ENCODE assay signal across 23 cellular contexts in the genomic region with DNA sequence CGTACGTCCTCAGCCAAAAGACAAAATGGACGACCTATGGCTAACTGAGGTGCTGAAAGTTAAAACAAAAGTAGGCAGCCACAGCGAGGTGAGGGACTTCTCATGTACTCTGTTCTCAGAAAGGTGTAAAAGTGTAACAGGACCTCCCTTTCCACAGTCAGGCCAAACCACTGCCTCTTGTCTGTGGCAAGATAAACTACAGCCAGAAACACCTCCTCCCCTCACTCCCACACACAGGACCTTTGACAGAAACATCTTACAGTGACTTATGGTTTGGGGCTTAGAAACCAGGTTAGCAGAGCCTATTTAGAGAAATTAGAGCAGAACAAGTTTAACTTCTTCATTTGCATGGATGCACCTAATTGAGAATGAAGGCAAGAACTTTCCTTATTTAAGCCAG.
DNase-seq lines count a peak whose midpoint lies in the region; ATAC-seq, FAIRE-seq and TF ChIP-seq lines count a peak whose summit lies in the region.
"Had no signal": no experiment of that assay in that cellular context is flagged by ENCODE, and none has a peak within 500 bp of the region (broad histone marks: within the 10 kb centered on the region; RNA-seq: fewer than 3 reads in every experiment).

No MANE protein-coding gene starts in this region.

- peaks cover 11 to 35% (median 23%) of the 10 kb centered on the region in 10 experiments; a peak in 18 of 20 replicates for H3K4me1 ChIP-seq in BLaER1 treated with 17β-estradiol and CSF1 and Interleukin-3, amounts not matched to agents 10 nM and 100 nM
- H3K4me1 ChIP-seq: Peyer's patch had no signal

- no peaks in the 10 kb centered on the region for H3K36me3 ChIP-seq in BLaER1 treated with 17β-estradiol and CSF1 and Interleukin-3, amounts not matched to agents 10 nM and 100 nM
- H3K36me3 ChIP-seq: MG63, Peyer's patch had no signal

- H3K4me2 ChIP-seq in BLaER1 treated with 17β-estradiol and CSF1 and Interleukin-3, amounts not matched to agents 10 nM and 100 nM = peak overlapping the region; percentile 31 to 71 (median 57); a peak in 18 of 22 replicates

- H3K27ac ChIP-seq in BLaER1 treated with 17β-estradiol and CSF1 and Interleukin-3, amounts not matched to agents 10 nM and 100 nM = peak overlapping the region; percentile 48 to 92 (median 84); a peak in 21 of 22 replicates
- H3K27ac ChIP-seq: Peyer's patch, SK-N-MC had no signal

- H3K27me3 Mint-ChIP-seq in immature natural killer cell (ENCODE audit: low read depth in 3 of 3) = no peaks in the 10 kb centered on the region
- no peaks in the 10 kb centered on the region for H3K27me3 Mint-ChIP-seq in activated T-cell treated with anti-CD3 and anti-CD28 coated beads, Interleukin-2, amount 50 U/mL, for 72 hours (ENCODE audit: low read depth)
- H3K27me3 Mint-ChIP-seq: CD8-positive, alpha-beta memory T cell had no signal

- ATAC-seq in activated T-cell treated with anti-CD3 and anti-CD28 coated beads, Interleukin-2, amount 50 U/mL, for 72 hours (replicated peaks in 1 of 2) = no peak
- ATAC-seq: Right ventricle myocardium inferior had no signal

- no peaks in the 10 kb centered on the region for H3K27me3 ChIP-seq in BLaER1 treated with 17β-estradiol and CSF1 and Interleukin-3, amounts not matched to agents 10 nM and 100 nM
- H3K27me3 ChIP-seq: MG63, Peyer's patch had no signal

- TF ChIP-seq POLR2A in H54 (IDR thresholded peaks at IDR 0.05; ENCODE audit: low read depth, low read length) = no peak

- H3K4me1 Mint-ChIP-seq in immature natural killer cell = peaks cover 0 to 4% of the 10 kb centered on the region in 2 donors
- no peaks in the 10 kb centered on the region for H3K4me1 Mint-ChIP-seq in activated T-cell treated with anti-CD3 and anti-CD28 coated beads, Interleukin-2, amount 50 U/mL, for 72 hours (ENCODE audit: low read depth)
- H3K4me1 Mint-ChIP-seq: CD8-positive, alpha-beta memory T cell had no signal

- H3K36me3 Mint-ChIP-seq in immature natural killer cell = no peaks in the 10 kb centered on the region
- no peaks in the 10 kb centered on the region for H3K36me3 Mint-ChIP-seq in activated T-cell treated with anti-CD3 and anti-CD28 coated beads, Interleukin-2, amount 50 U/mL, for 72 hours (ENCODE audit: insufficient read depth in 2 of 2)
- H3K36me3 Mint-ChIP-seq: CD8-positive, alpha-beta memory T cell had no signal

- H3K27ac Mint-ChIP-seq in immature natural killer cell = no peak overlapping the region
- H3K27ac Mint-ChIP-seq in activated T-cell treated with anti-CD3 and anti-CD28 coated beads, Interleukin-2, amount 50 U/mL, for 72 hours = no peak overlapping the region
- H3K27ac Mint-ChIP-seq: CD8-positive, alpha-beta memory T cell; H9 had no signal

- H3K9ac ChIP-seq in BLaER1 treated with 17β-estradiol and CSF1 and Interleukin-3, amounts not matched to agents 10 nM and 100 nM = peak overlapping the region in 9 of 11 experiments; percentile 35 to 71 (median 59); a peak in 15 of 22 replicates

- peaks cover 8 to 25% (median 11%) of the 10 kb centered on the region in 6 donors for H3K9me3 Mint-ChIP-seq in immature natural killer cell
- H3K9me3 Mint-ChIP-seq in activated T-cell treated with anti-CD3 and anti-CD28 coated beads, Interleukin-2, amount 50 U/mL, for 72 hours = no peaks in the 10 kb centered on the region
- H3K9me3 Mint-ChIP-seq: H9 had no signal

- H3K9me3 ChIP-seq in BLaER1 treated with 17β-estradiol and CSF1 and Interleukin-3, amounts not matched to agents 10 nM and 100 nM (replicated peaks in 1 of 11) = peaks cover 0 to 20% (median 0%) of the 10 kb centered on the region in 11 experiments; a peak in 5 of 22 replicates
- H3K9me3 ChIP-seq: MG63, Peyer's patch had no signal

- no peak for DNase-seq in H54 (ENCODE audit: insufficient read length, low spot score)
- peak; percentile 85 for DNase-seq in OCI-M1 (lab: John Stamatoyannopoulos, UW)
- peak; percentile 1 to 7 (median 7) for DNase-seq in immature natural killer cell
- no peak for DNase-seq in activated T-cell treated with anti-CD3 and anti-CD28 coated beads, Interleukin-2, amount 50 U/mL, for 72 hours
- no peak for DNase-seq in kidney tubule cell (ENCODE audit: low spot score)
- DNase-seq in SIG-M5 (lab: John Stamatoyannopoulos, UW) = no peak
- DNase-seq in stimulated activated naive CD4-positive, alpha-beta T cell treated with Interleukin-2 at 50 U/mL for 16 hours (lab: John Stamatoyannopoulos, UW) = no peak
- DNase-seq: C1 segment of cervical spinal cord; CD8-positive, alpha-beta memory T cell; DMS53; EL; H9; Karpas-422; MG63; NCI-H187; NCI-H2107; NCI-H2227 treated with DMSO at 0.1 percent for 48 hours; NCI-H524; Peyer's patch; T-helper 1 cell had no signal

- H3K4me3 ChIP-seq in BLaER1 treated with 17β-estradiol and CSF1 and Interleukin-3, amounts not matched to agents 10 nM and 100 nM = no peak overlapping the region
- H3K4me3 ChIP-seq: MG63, Peyer's patch, SK-N-MC had no signal

- H3K4me3 Mint-ChIP-seq in immature natural killer cell = peak overlapping the region in 2 of 5 donors; percentile 17 to 30
- no peak overlapping the region for H3K4me3 Mint-ChIP-seq in activated T-cell treated with anti-CD3 and anti-CD28 coated beads, Interleukin-2, amount 50 U/mL, for 72 hours
- H3K4me3 Mint-ChIP-seq: CD8-positive, alpha-beta memory T cell; H9 had no signal

- H4K20me1 ChIP-seq in BLaER1 treated with 17β-estradiol and CSF1 and Interleukin-3, amounts not matched to agents 10 nM and 100 nM = no peaks in the 10 kb centered on the region

- peak; percentile 27 for FAIRE-seq in H54 (lab: Jason Lieb, UNC)

Comparison
In these comparisons a context has a peak if more than half of its experiments do, and no peak if none do; other contexts are left out.
1. DNase-seq: peak in OCI-M1 (single experiment) and immature natural killer cell (3 of 3); none in H54 (single experiment), activated T-cell treated with anti-CD3 and anti-CD28 coated beads, Interleukin-2, amount 50 U/mL, for 72 hours (0 of 2), kidney tubule cell (single experiment), SIG-M5 (single experiment) and stimulated activated naive CD4-positive, alpha-beta T cell treated with Interleukin-2 at 50 U/mL for 16 hours (single experiment).